1 cellular context compared by ENCODE assay signal in genomic region chr15:75705854-75706681, GRCh38.
TF ChIP-seq lines count a peak whose summit lies in the region.

No MANE protein-coding gene starts in this region.

TF ChIP-seq in GM12878, 131 proteins besides CTCF, POLR2A, EP300 and RAD21:
- peak; percentile 14 for TF ChIP-seq PBX3 (IDR thresholded peaks at IDR 0.05; ENCODE audit: insufficient replicate concordance, low read depth, low read length)
- 0 out of 2 replicates have a peak, but pooled peaks have one; percentile 44 for TF ChIP-seq MLLT1 (IDR thresholded peaks at IDR 0.05)
- peak; percentile 75 for TF ChIP-seq BCL3 (IDR thresholded peaks at IDR 0.05; ENCODE audit: borderline replicate concordance, insufficient read depth, low read depth, low read length, poor library complexity, severe bottlenecking)
- TF ChIP-seq NR2C1 (IDR thresholded peaks at IDR 0.05), result no peak
- peak; percentile 71 for TF ChIP-seq HDGF (IDR thresholded peaks at IDR 0.05)
- no peak for TF ChIP-seq NBN (IDR thresholded peaks at IDR 0.05)
- no peak for TF ChIP-seq JUNB (IDR thresholded peaks at IDR 0.05)
